8 cellular contexts compared by ENCODE assay signal in genomic region chr4:10095296-10095991, GRCh38. TPM values are rescaled to one million over a fixed set of nuclear protein-coding genes. Genes with fewer than 3 reads are reported as not detected.
DNase-seq lines count a peak whose midpoint lies in the region; ATAC-seq and TF ChIP-seq lines count a peak whose summit lies in the region.

No MANE protein-coding gene starts in this region.

- no peak for TF ChIP-seq RAD21 in HCT116 (IDR thresholded peaks at IDR 0.05; ENCODE audit: low read depth)

- no peaks in the 10 kb centered on the region for H3K9me3 Mint-ChIP-seq in T-cell
- H3K9me3 Mint-ChIP-seq in stimulated activated naive CD8-positive, alpha-beta T cell treated with anti-CD3 and anti-CD28 coated beads, Interleukin-15, Interleukin-2, amounts not matched to agents 100 ng/mL and 50 ng/mL, for 24 hours, result no peaks in the 10 kb centered on the region

- H3K36me3 ChIP-seq in HCT116 (ENCODE audit: control insufficient read depth in 1 of 2, insufficient read depth in 2 of 2, low read length in 2 of 2), result peaks cover 26 to 74% of the 10 kb centered on the region in 2 experiments
- H3K36me3 ChIP-seq in heart right ventricle, result peaks cover 0 to 100% (median 38%) of the 10 kb centered on the region in 9 donors
- H3K36me3 ChIP-seq in OCI-LY7 (ENCODE audit: insufficient read depth, low read length), result peaks cover 97% of the 10 kb centered on the region

- no peaks in the 10 kb centered on the region for H3K9me3 ChIP-seq in HCT116 (ENCODE audit: control insufficient read depth in 1 of 2, insufficient read depth in 1 of 2, low read depth in 1 of 2, low read length in 2 of 2)
- H3K9me3 ChIP-seq in heart right ventricle, result no peaks in the 10 kb centered on the region
- H3K9me3 ChIP-seq in OCI-LY7 (ENCODE audit: low read length), result no peaks in the 10 kb centered on the region

- peak overlapping the region; percentile 63 for H3K9ac ChIP-seq in HCT116 (ENCODE audit: low read length)

- H3K4me3 Mint-ChIP-seq in T-cell, result peak overlapping the region in 2 of 3 donors; percentile 21 to 68
- peak overlapping the region; percentile 68 for H3K4me3 Mint-ChIP-seq in stimulated activated naive CD8-positive, alpha-beta T cell treated with anti-CD3 and anti-CD28 coated beads, Interleukin-15, Interleukin-2, amounts not matched to agents 100 ng/mL and 50 ng/mL, for 24 hours

- WGBS in heart right ventricle, 2 donors, result 81% methylated on average over 13 of the region's 13 CpGs

- H4K20me1 ChIP-seq in HCT116 (ENCODE audit: insufficient read depth), result no peaks in the 10 kb centered on the region
- H4K20me1 ChIP-seq in OCI-LY7 (ENCODE audit: insufficient read depth, low read length), result no peaks in the 10 kb centered on the region

- no peaks in the 10 kb centered on the region for H3K27me3 Mint-ChIP-seq in T-cell
- no peaks in the 10 kb centered on the region for H3K27me3 Mint-ChIP-seq in stimulated activated naive CD8-positive, alpha-beta T cell treated with anti-CD3 and anti-CD28 coated beads, Interleukin-15, Interleukin-2, amounts not matched to agents 100 ng/mL and 50 ng/mL, for 24 hours

- H2AFZ ChIP-seq in HCT116 (ENCODE audit: low read depth, low read length, poor library complexity, severe bottlenecking) (no peak overlapping the region), OCI-LY7 (ENCODE audit: low read length) (no peak overlapping the region)

- no peaks in the 10 kb centered on the region for H3K9me2 ChIP-seq in HCT116 (ENCODE audit: insufficient read depth)
- H3K9me2 ChIP-seq in OCI-LY7 (ENCODE audit: insufficient read depth, low read length), result no peaks in the 10 kb centered on the region

- peak overlapping the region; percentile 94 to 95 for H3K27ac Mint-ChIP-seq in T-cell
- peak overlapping the region; percentile 95 for H3K27ac Mint-ChIP-seq in stimulated activated naive CD8-positive, alpha-beta T cell treated with anti-CD3 and anti-CD28 coated beads, Interleukin-15, Interleukin-2, amounts not matched to agents 100 ng/mL and 50 ng/mL, for 24 hours

- TF ChIP-seq CTCF in HCT116 (IDR thresholded peaks at IDR 0.05 in 2 of 3, conservative IDR thresholded peaks at IDR 0.05 in 1 of 3; ENCODE audit: borderline replicate concordance in 1 of 3, insufficient read depth in 1 of 3, low read depth in 2 of 3, low read length in 2 of 3) (no peak), heart right ventricle (IDR thresholded peaks at IDR 0.05) (no peak), OCI-LY7 (conservative IDR thresholded peaks at IDR 0.05; ENCODE audit: low read length) (no peak)

- intact Hi-C loops in HCT116 (cut with micrococcal nuclease) (no loop called here), heart right ventricle (cut with DNase I) (no loop called here), OCI-LY7 (cut with micrococcal nuclease; ENCODE audit: unreplicated experiment) (no loop called here)

- peak overlapping the region; percentile 80 for H3K4me2 ChIP-seq in HCT116 (ENCODE audit: low read length)
- no peak overlapping the region for H3K4me2 ChIP-seq in OCI-LY7 (ENCODE audit: low read length)

- H3K27me3 ChIP-seq in HCT116 (ENCODE audit: insufficient read depth, low read length) (no peaks in the 10 kb centered on the region), heart right ventricle (no peaks in the 10 kb centered on the region)

- ATAC-seq in HCT116 (peak; percentile 36), T-cell (replicated peaks in 1 of 4) (peak in 3 of 4 experiments; percentile 10 to 23 (median 14)), heart right ventricle (no peak)

- H3K4me1 Mint-ChIP-seq in T-cell, result peaks cover 91 to 95% (median 94%) of the 10 kb centered on the region in 3 donors
- H3K4me1 Mint-ChIP-seq in stimulated activated naive CD8-positive, alpha-beta T cell treated with anti-CD3 and anti-CD28 coated beads, Interleukin-15, Interleukin-2, amounts not matched to agents 100 ng/mL and 50 ng/mL, for 24 hours (ENCODE audit: low read depth), result peaks cover 92% of the 10 kb centered on the region

- peaks cover 48% of the 10 kb centered on the region for H3K36me3 Mint-ChIP-seq in T-cell
- H3K36me3 Mint-ChIP-seq in stimulated activated naive CD8-positive, alpha-beta T cell treated with anti-CD3 and anti-CD28 coated beads, Interleukin-15, Interleukin-2, amounts not matched to agents 100 ng/mL and 50 ng/mL, for 24 hours (ENCODE audit: low read depth), result peaks cover 84% of the 10 kb centered on the region

- no peak for DNase-seq in HCT116 (ENCODE audit: low read depth, low spot score)
- no peak for DNase-seq in T-cell
- no peak for DNase-seq in heart right ventricle
- DNase-seq in SK-N-DZ (ENCODE audit: low spot score), result no peak
- DNase-seq in OCI-LY7 (ENCODE audit: low spot score), result no peak
- DNase-seq in NCI-H146 (lab: John Stamatoyannopoulos, UW), result no peak
- DNase-seq in NCI-H2171 treated with DMSO at 0.1 percent for 48 hours (lab: John Stamatoyannopoulos, UW), result no peak

- RAD21 ChIA-PET in HCT116 (lab: Charles Lee; ENCODE audit: low non-redundant PET in 1 of 2, low total read pairs in 2 of 2, uncharacterized antibody in 2 of 2, unreplicated experiment in 2 of 2), result no interaction called here

- H3K4me1 ChIP-seq in HCT116 (ENCODE audit: control insufficient read depth in 1 of 2, insufficient read depth in 2 of 2, low read length in 2 of 2) (peaks cover 34 to 56% of the 10 kb centered on the region in 2 experiments), heart right ventricle (peaks cover 52 to 98% (median 90%) of the 10 kb centered on the region in 9 donors), OCI-LY7 (ENCODE audit: insufficient read depth, low read length, poor library complexity, severe bottlenecking) (no peaks in the 10 kb centered on the region)

- peaks cover 93% of the 10 kb centered on the region for H3K79me2 ChIP-seq in HCT116 (ENCODE audit: insufficient read depth, low read length)
- no peaks in the 10 kb centered on the region for H3K79me2 ChIP-seq in OCI-LY7 (ENCODE audit: insufficient read depth, low read depth, low read length)

- CTCF ChIA-PET in HCT116 (lab: Charles Lee), result no interaction called here
- CTCF ChIA-PET in T-cell (lab: Charles Lee), result interaction anchor here (1.0 to 1.1 kb wide), 2 partner anchors 22 kb away, joined by 3 to 6 read pairs; no protein-coding TSS in a partner anchor
- CTCF ChIA-PET in OCI-LY7 (lab: Charles Lee; ENCODE audit: unreplicated experiment), result interaction anchor here (1.1 kb wide), 1 partner anchor 13 kb away, joined by 3 read pairs; no protein-coding TSS in a partner anchor

- peak overlapping the region in 1 of 2 experiments; percentile 41; a peak in 3 of 4 replicates for H3K4me3 ChIP-seq in HCT116 (replicated peaks in 1 of 2; ENCODE audit: low read depth in 1 of 2, low read length in 2 of 2)
- H3K4me3 ChIP-seq in heart right ventricle, result no peak overlapping the region
- H3K4me3 ChIP-seq in OCI-LY7 (ENCODE audit: low read depth, low read length, poor library complexity, severe bottlenecking), result no peak overlapping the region

- TF ChIP-seq POLR2A in HCT116 (IDR thresholded peaks at IDR 0.05; ENCODE audit: borderline replicate concordance, extremely low read depth, insufficient read depth, insufficient read length), result no peak

- BruUV-seq in HCT116 (replicated peaks; lab: Mats Ljungman, UMichigan), result no TSS peak
- no TSS peak for BruUV-seq in OCI-LY7 (replicated peaks; lab: Mats Ljungman, UMichigan)

- H3K27ac ChIP-seq in HCT116 (ENCODE audit: low read depth, low read length) (peak overlapping the region; percentile 72), heart right ventricle (peak overlapping the region; percentile 77 to 94 (median 84)), OCI-LY7 (ENCODE audit: low read depth, low read length, poor library complexity, severe bottlenecking) (no peak overlapping the region)

- POLR2A ChIA-PET in HCT116 (lab: Charles Lee), result interaction anchor here (0.5 to 2.1 kb wide), 2 partner anchors 22 to 74 kb away, joined by 5 to 9 read pairs; partner anchors contain the start of genes SLC2A9 and WDR1
- POLR2A ChIA-PET in T-cell (lab: Charles Lee), result interaction anchor here (0.9 to 1.9 kb wide), 4 partner anchors 11 to 24 kb away, joined by 3 to 23 read pairs (median 4); partner anchors contain the start of gene WDR1 (in 1 of the 2)
- POLR2A ChIA-PET in OCI-LY7 (lab: Charles Lee), result interaction anchor here (0.6 kb wide), 1 partner anchor 193 kb away, joined by 3 read pairs; no protein-coding TSS in a partner anchor

TF ChIP-seq in HCT116, 20 proteins besides CTCF, POLR2A, EP300 and RAD21 (continues in another document):
- TF ChIP-seq EZH2 (IDR thresholded peaks at IDR 0.05), result no peak
- TF ChIP-seq YY1 (IDR thresholded peaks at IDR 0.05; ENCODE audit: extremely low read depth, insufficient replicate concordance, low read depth, low read length), result no peak
- TF ChIP-seq SIN3A (IDR thresholded peaks at IDR 0.05; ENCODE audit: low read depth), result no peak
- no peak for TF ChIP-seq TCF7L2 (IDR thresholded peaks at IDR 0.05; ENCODE audit: borderline replicate concordance, extremely low read depth, insufficient read depth, insufficient read length)
- no peak for TF ChIP-seq JUND (IDR thresholded peaks at IDR 0.05)
- no peak for TF ChIP-seq ZNF274 (IDR thresholded peaks at IDR 0.05; ENCODE audit: low read depth, low read length)
- TF ChIP-seq CBX3 (IDR thresholded peaks at IDR 0.05; ENCODE audit: low read depth), result no peak
- TF ChIP-seq EGR1 (IDR thresholded peaks at IDR 0.05; ENCODE audit: low read depth), result no peak
- TF ChIP-seq ELF1 (IDR thresholded peaks at IDR 0.05; ENCODE audit: borderline replicate concordance, low read depth), result no peak
- no peak for TF ChIP-seq ZFX (IDR thresholded peaks at IDR 0.05)

RNA-seq across cellular contexts. Expression of gene WDR1, which starts 21.2 kb away (rescaled TPM):
- total RNA-seq in HCT116 (2021; ENCODE audit: unreplicated experiment) (223 TPM), T-cell (100 to 1,000 TPM; 268 to 308 (median 304) TPM), heart right ventricle (100 to 1,000 TPM; 155 to 302 (median 177) TPM), OCI-LY7 (2022) (134 and 152 TPM in 2 replicates)
- polyA plus RNA-seq in HCT116 (2012), result 207 and 243 TPM in 2 replicates
- 100 to 1,000 TPM in 1 of 2 donors, 10 to 100 TPM in 1; 51.9 to 266 TPM for polyA plus RNA-seq in heart right ventricle
- 51.3 and 55.2 TPM in 2 replicates for polyA plus RNA-seq in SK-N-DZ (2014; cell fraction: cytosol; rRNA removed)
- polyA plus RNA-seq in SK-N-DZ (2014; cell fraction: nucleus; rRNA removed), result 42.2 and 42.5 TPM in 2 replicates
- total RNA-seq in OCI-LY7 (2014; rRNA removed; shearing (Covaris generic)), result 77.6 and 85.0 TPM in 2 replicates

Comparison
In these comparisons a context has a peak if more than half of its experiments do, and no peak if none do; other contexts are left out.
1. ATAC-seq: peak in HCT116 (single experiment) and T-cell (3 of 4); none in heart right ventricle (0 of 8).